ENCODE assay signal across 17 cellular contexts in genomic region chr4:144644368-144645101, GRCh38. TPM values are rescaled to one million over a fixed set of nuclear protein-coding genes. Genes with fewer than 3 reads are reported as not detected.
DNase-seq lines count a peak whose midpoint lies in the region; TF ChIP-seq lines count a peak whose summit lies in the region.
"Had no signal": no experiment of that assay in that cellular context is flagged by ENCODE, and none has a peak within 500 bp of the region (broad histone marks: within the 10 kb centered on the region; RNA-seq: fewer than 3 reads in every experiment).

No MANE protein-coding gene starts in this region.

- no peaks in the 10 kb centered on the region for H3K9me3 Mint-ChIP-seq in brain

- no peaks in the 10 kb centered on the region for H3K36me3 Mint-ChIP-seq in brain

- H2AFZ ChIP-seq in mammary epithelial cell (ENCODE audit: low read depth, low read length): no peak overlapping the region

- H3K4me3 ChIP-seq in mammary epithelial cell (replicated peaks in 1 of 3; ENCODE audit: insufficient read depth in 1 of 3, low read depth in 2 of 3, low read length in 3 of 3): no peak overlapping the region

- in situ Hi-C loops in mammary epithelial cell (cut with MboI; ENCODE audit: low sequenced_read_pairs in 2 of 2): no loop called here

- H3K79me2 ChIP-seq in mammary epithelial cell (ENCODE audit: insufficient read depth, low read length): no peaks in the 10 kb centered on the region

- peaks cover 31% of the 10 kb centered on the region for H3K4me1 Mint-ChIP-seq in brain

- BruUV-seq in mammary epithelial cell (replicated peaks; lab: Mats Ljungman, UMichigan): no TSS peak

- peak; percentile 17 for DNase-seq in GM20000 (ENCODE audit: low spot score)
- peak; percentile 3 to 29 for DNase-seq in lung microvascular endothelial cell (ENCODE audit: low read depth in 2 of 2)
- peak; percentile 35 for DNase-seq in superior temporal gyrus (ENCODE audit: extremely low spot score)
- no peak for DNase-seq in NCI-H748 (lab: John Stamatoyannopoulos, UW; ENCODE audit: unreplicated experiment)
- no peak for DNase-seq in mammary epithelial cell
- DNase-seq in NCI-H1694 (lab: John Stamatoyannopoulos, UW): no peak
- DNase-seq in SHP77 (lab: John Stamatoyannopoulos, UW): no peak
- DNase-seq: activated T-cell treated with anti-CD3 and anti-CD28 coated beads, Interleukin-2, amount 50 U/mL, for 48 hours; colonic mucosa; HCEC 1CT; Karpas-422; NCI-H2029; stimulated activated CD4-positive, alpha-beta T cell treated with anti-CD3 and anti-CD28 coated beads, Interleukin-15, amount 100 ng/mL, for 24 hours had no signal

- intact Hi-C loops in mammary epithelial cell (cut with micrococcal nuclease): loop anchor here (10.0 kb wide), 1 partner anchor 110 kb away; no protein-coding TSS in a partner anchor

- H3K4me3 Mint-ChIP-seq in brain: peak overlapping the region; percentile 73 to 81 (median 79)

- peaks cover 48% of the 10 kb centered on the region for H3K27me3 Mint-ChIP-seq in brain

- H3K27ac ChIP-seq in mammary epithelial cell (ENCODE audit: insufficient read depth, low read depth, low read length): no peak overlapping the region
- H3K27ac ChIP-seq: colonic mucosa had no signal

- H3K4me1 ChIP-seq in mammary epithelial cell (ENCODE audit: insufficient read depth, low read length): peaks cover 5% of the 10 kb centered on the region
- H3K4me1 ChIP-seq: colonic mucosa had no signal

- H3K27ac Mint-ChIP-seq in brain: no peak overlapping the region

- H3K36me3 ChIP-seq in mammary epithelial cell (ENCODE audit: insufficient read depth, low read length): no peaks in the 10 kb centered on the region
- H3K36me3 ChIP-seq: colonic mucosa, pancreas had no signal

- dilution Hi-C loops in mammary epithelial cell (cut with HindIII; ENCODE audit: low sequenced_read_pairs): no loop called here

- CTCF ChIA-PET in mammary epithelial cell (lab: Charles Lee; ENCODE audit: low non-redundant PET): no interaction called here

- H3K9ac ChIP-seq in mammary epithelial cell (ENCODE audit: insufficient read depth, low read length): no peak overlapping the region

- TF ChIP-seq CTCF in GM20000 (IDR thresholded peaks at IDR 0.05; ENCODE audit: extremely low read depth, missing control alignments) (no peak), brain (conservative IDR thresholded peaks at IDR 0.05) (no peak), mammary epithelial cell (conservative IDR thresholded peaks at IDR 0.05 in 1 of 2, IDR thresholded peaks at IDR 0.05 in 1 of 2; ENCODE audit: extremely low read depth in 1 of 2, insufficient read depth in 1 of 2, low read depth in 1 of 2, low read length in 2 of 2) (no peak)

- no peaks in the 10 kb centered on the region for H4K20me1 ChIP-seq in mammary epithelial cell (ENCODE audit: insufficient read depth, low read length)

- H3K4me2 ChIP-seq in mammary epithelial cell (ENCODE audit: insufficient read depth, low read depth, low read length): no peak overlapping the region

- no peaks in the 10 kb centered on the region for H3K9me3 ChIP-seq in mammary epithelial cell (replicated peaks; ENCODE audit: insufficient read depth, low read length)
- H3K9me3 ChIP-seq: colonic mucosa, pancreas had no signal

- no peaks in the 10 kb centered on the region for H3K27me3 ChIP-seq in mammary epithelial cell (ENCODE audit: insufficient read depth, low read length)
- H3K27me3 ChIP-seq: pancreas had no signal

- 92% methylated on average over 9 of the region's 12 CpGs for WGBS in mammary epithelial cell (ENCODE audit: low coverage, missing lambda C conversion rate)

RNA-seq across cellular contexts. Expression of gene HHIP, which starts 1.4 kb away (rescaled TPM):
- polyA plus RNA-seq in brain (ENCODE audit: insufficient read depth, low read depth, low replicate concordance) (5.3 TPM), mammary epithelial cell (1.2 TPM)
- total RNA-seq in lung microvascular endothelial cell (59.1 and 154 TPM in 2 replicates), mammary epithelial cell (1 to 10 TPM in 1 of 2 donors, under 1 TPM in 1; 0.17 to 3.4 TPM)
- 3.0 TPM for polyA minus RNA-seq in mammary epithelial cell
- total RNA-seq: T-helper 2 cell treated with Interferon-gamma antibody and Interleukin-4, amounts not matched to agents 100 ng/mL and 5 ng/mL, for 36 hours had no signal
- polyA plus RNA-seq: esophagus had no signal

Comparison
In these comparisons a context has a peak if more than half of its experiments do, and no peak if none do; other contexts are left out.
1. DNase-seq: peak in GM20000 (single experiment), lung microvascular endothelial cell (2 of 2) and superior temporal gyrus (single experiment); none in NCI-H748 (single experiment), mammary epithelial cell (single experiment), NCI-H1694 (single experiment) and SHP77 (0 of 2).
2. RNA of gene HHIP, which starts 1.4 kb away (total RNA-seq): 59.1 to 154 TPM in lung microvascular endothelial cell; 0.17 to 3.4 TPM in mammary epithelial cell; every median in the first group is over 10 times any median in the second.